ENCODE assay signal across 30 cellular contexts in genomic region chr5:58273705-58274104, GRCh38.
DNase-seq lines count a peak whose midpoint lies in the region; ATAC-seq, FAIRE-seq and TF ChIP-seq lines count a peak whose summit lies in the region.
"Had no signal": no experiment of that assay in that cellular context is flagged by ENCODE, and none has a peak within 500 bp of the region (broad histone marks: within the 10 kb centered on the region; RNA-seq: fewer than 3 reads in every experiment).

No MANE protein-coding gene starts in this region.

- H3K4me3 Mint-ChIP-seq in MCF 10A (ENCODE audit: unreplicated experiment) (no peak overlapping the region), astrocyte (ENCODE audit: unreplicated experiment) (no peak overlapping the region)
- H3K4me3 Mint-ChIP-seq: activated CD8-positive, alpha-beta T cell treated with anti-CD3 and anti-CD28 coated beads for 36 hours; activated naive CD4-positive, alpha-beta T cell treated with anti-CD3 and anti-CD28 coated beads, Interleukin-2, amount 50 U/mL, for 24 hours; CD4-positive, alpha-beta T cell; H9; neural crest cell; T-helper 2 cell treated with Interferon-gamma antibody and Interleukin-4, amounts not matched to agents 5 μg/mL and 100 μg/mL, for 36 hours had no signal

- H3K36me3 ChIP-seq in mammary epithelial cell (ENCODE audit: insufficient read depth, low read length) (no peaks in the 10 kb centered on the region), astrocyte (ENCODE audit: insufficient read depth, low read length) (no peaks in the 10 kb centered on the region), mesendoderm (ENCODE audit: control insufficient read depth, insufficient read depth, low read length) (no peaks in the 10 kb centered on the region), spleen (no peaks in the 10 kb centered on the region)
- H3K36me3 ChIP-seq: breast epithelium, pancreas, suprapubic skin had no signal

- FAIRE-seq in astrocyte (lab: Jason Lieb, UNC), result no peak
- FAIRE-seq: A204.1, HepG2, kidney, pancreas, small intestine had no signal

- H4K8ac ChIP-seq in mesendoderm (ENCODE audit: low read depth, low read length), result no peak overlapping the region

- peak; percentile 23 for DNase-seq in mammary epithelial cell
- no peak for DNase-seq in MCF 10A (ENCODE audit: unreplicated experiment)
- no peak for DNase-seq in astrocyte (ENCODE audit: low read depth)
- DNase-seq in mesendoderm, result peak; percentile 49
- no peak for DNase-seq in spleen
- DNase-seq in activated gamma-delta T cell treated with Interleukin-2 at 50 U/mL for 16 hours, result no peak
- DNase-seq in activated naive CD4-positive, alpha-beta T cell (lab: John Stamatoyannopoulos, UW), result no peak
- DNase-seq: activated CD4-positive, alpha-beta T cell treated with anti-CD3 and anti-CD28 coated beads for 1 hour; activated CD8-positive, alpha-beta T cell treated with anti-CD3 and anti-CD28 coated beads for 36 hours; amniotic stem cell; CD4-positive, alpha-beta T cell; effector CD4-positive, alpha-beta T cell; H9; kidney; NCI-H1417 treated with DMSO at 0.1 percent for 48 hours; NCI-H2081; pancreas; PC-9; retina; SHP77 treated with DMSO at 0.1 percent for 48 hours; small intestine; stimulated activated naive CD4-positive, alpha-beta T cell treated with Interleukin-2 at 50 U/mL for 16 hours had no signal

- no peaks in the 10 kb centered on the region for H3K27me3 ChIP-seq in mammary epithelial cell (ENCODE audit: insufficient read depth, low read length)
- no peaks in the 10 kb centered on the region for H3K27me3 ChIP-seq in astrocyte (ENCODE audit: insufficient read depth, low read length)
- H3K27me3 ChIP-seq in mesendoderm (ENCODE audit: insufficient read depth, low read length, poor library complexity), result no peaks in the 10 kb centered on the region
- no peaks in the 10 kb centered on the region for H3K27me3 ChIP-seq in spleen (replicated peaks in 1 of 7)
- H3K27me3 ChIP-seq: breast epithelium, pancreas, suprapubic skin had no signal

- H4K5ac ChIP-seq in mesendoderm (ENCODE audit: low read length), result no peak overlapping the region

- BruUV-seq in mammary epithelial cell (replicated peaks; lab: Mats Ljungman, UMichigan), result no TSS peak
- BruUV-seq in MCF 10A (replicated peaks; lab: Mats Ljungman, UMichigan), result no TSS peak

- no peaks in the 10 kb centered on the region for H4K20me1 ChIP-seq in mammary epithelial cell (ENCODE audit: insufficient read depth, low read length)
- no peaks in the 10 kb centered on the region for H4K20me1 ChIP-seq in astrocyte (ENCODE audit: insufficient read depth, low read length)

- CTCF ChIA-PET in mammary epithelial cell (lab: Charles Lee; ENCODE audit: low non-redundant PET), result no interaction called here
- CTCF ChIA-PET in MCF 10A (lab: Yijun Ruan, JAX), result interaction anchor here (0.6 to 1.4 kb wide), 5 partner anchors 10 to 386 kb away, joined by 3 to 5 read pairs (median 4); no protein-coding TSS in a partner anchor

- intact Hi-C loops in mammary epithelial cell (cut with micrococcal nuclease), result no loop called here
- intact Hi-C loops in MCF 10A (cut with micrococcal nuclease), result no loop called here
- intact Hi-C loops in spleen (cut with DNase I; ENCODE audit: low total_unique reads), result no loop called here

- H3K4me1 ChIP-seq in mammary epithelial cell (ENCODE audit: insufficient read depth, low read length), result peaks cover 10% of the 10 kb centered on the region
- no peaks in the 10 kb centered on the region for H3K4me1 ChIP-seq in astrocyte (ENCODE audit: insufficient read depth, low read length)
- H3K4me1 ChIP-seq in mesendoderm (ENCODE audit: control insufficient read depth, low read depth, low read length), result no peaks in the 10 kb centered on the region
- no peaks in the 10 kb centered on the region for H3K4me1 ChIP-seq in spleen
- H3K4me1 ChIP-seq: breast epithelium, pancreas, suprapubic skin had no signal

- no peak overlapping the region for H3K56ac ChIP-seq in mesendoderm (ENCODE audit: low read length)

- no peak for TF ChIP-seq POLR2A in spleen (IDR thresholded peaks at IDR 0.05)

- H2AK5ac ChIP-seq in mesendoderm (ENCODE audit: low read length), result no peak overlapping the region

- H3K36me3 Mint-ChIP-seq in MCF 10A (ENCODE audit: insufficient read depth, unreplicated experiment), result peaks cover 6% of the 10 kb centered on the region
- no peaks in the 10 kb centered on the region for H3K36me3 Mint-ChIP-seq in astrocyte (ENCODE audit: low read depth, unreplicated experiment)
- H3K36me3 Mint-ChIP-seq: activated naive CD4-positive, alpha-beta T cell treated with anti-CD3 and anti-CD28 coated beads, Interleukin-2, amount 50 U/mL, for 24 hours had no signal

- H3K79me2 ChIP-seq in mammary epithelial cell (ENCODE audit: insufficient read depth, low read length) (no peaks in the 10 kb centered on the region), astrocyte (ENCODE audit: insufficient read depth, low read length) (no peaks in the 10 kb centered on the region), mesendoderm (ENCODE audit: control insufficient read depth, insufficient read depth, low read length) (no peaks in the 10 kb centered on the region)

- H2AFZ ChIP-seq in mammary epithelial cell (ENCODE audit: low read depth, low read length), result peak overlapping the region; percentile 80
- no peak overlapping the region for H2AFZ ChIP-seq in astrocyte (ENCODE audit: low read depth, low read length)
- H2AFZ ChIP-seq: PC-9 had no signal

- dilution Hi-C loops in mammary epithelial cell (cut with HindIII; ENCODE audit: low sequenced_read_pairs), result no loop called here

- TF ChIP-seq CTCF in mammary epithelial cell (conservative IDR thresholded peaks at IDR 0.05 in 1 of 2, IDR thresholded peaks at IDR 0.05 in 1 of 2; ENCODE audit: extremely low read depth in 1 of 2, insufficient read depth in 1 of 2, low read depth in 1 of 2, low read length in 2 of 2) (no peak), MCF 10A (IDR thresholded peaks at IDR 0.05; ENCODE audit: unreplicated experiment) (no peak), astrocyte (IDR thresholded peaks at IDR 0.05; ENCODE audit: insufficient read depth, low read depth, low read length) (no peak), spleen (IDR thresholded peaks at IDR 0.05 in 8 of 11, conservative IDR thresholded peaks at IDR 0.05 in 3 of 11) (no peak)

- H3K4me3 ChIP-seq in mammary epithelial cell (replicated peaks in 1 of 3; ENCODE audit: insufficient read depth in 1 of 3, low read depth in 2 of 3, low read length in 3 of 3), result no peak overlapping the region
- no peak overlapping the region for H3K4me3 ChIP-seq in astrocyte (ENCODE audit: insufficient read depth, low read depth, low read length)
- no peak overlapping the region for H3K4me3 ChIP-seq in mesendoderm (ENCODE audit: low read length)
- H3K4me3 ChIP-seq in spleen, result no peak overlapping the region
- H3K4me3 ChIP-seq: breast epithelium, pancreas, PC-9, suprapubic skin had no signal

- no peak for ATAC-seq in GM21786 (IDR thresholded peaks at IDR 0.05; ENCODE audit: unreplicated experiment)
- ATAC-seq: activated CD8-positive, alpha-beta T cell treated with anti-CD3 and anti-CD28 coated beads for 36 hours; HepG2; pancreas had no signal

- H3K4ac ChIP-seq in mesendoderm (ENCODE audit: low read depth, low read length), result no peak overlapping the region

- H3K79me1 ChIP-seq in mesendoderm (ENCODE audit: low read length), result no peaks in the 10 kb centered on the region

- H3K9ac ChIP-seq in mammary epithelial cell (ENCODE audit: insufficient read depth, low read length) (no peak overlapping the region), astrocyte (ENCODE audit: low read length) (no peak overlapping the region), mesendoderm (ENCODE audit: low read length) (no peak overlapping the region)

- H2BK15ac ChIP-seq in mesendoderm (replicated peaks; ENCODE audit: low read depth), result no peak overlapping the region

- H3K9me3 ChIP-seq in mammary epithelial cell (replicated peaks; ENCODE audit: insufficient read depth, low read length) (no peaks in the 10 kb centered on the region), astrocyte (ENCODE audit: insufficient read depth, low read depth, low read length) (no peaks in the 10 kb centered on the region), spleen (peaks cover 0 to 11% (median 0%) of the 10 kb centered on the region in 8 donors)
- H3K9me3 ChIP-seq: breast epithelium, pancreas, suprapubic skin had no signal

- WGBS in mammary epithelial cell (ENCODE audit: low coverage, missing lambda C conversion rate), result 88% methylated on average over 2 of the region's 2 CpGs
- WGBS in mesendoderm (ENCODE audit: extremely low coverage, insufficient coverage, low lambda C conversion rate), result no CpG with 5 or more reads among the region's 2 CpGs
- WGBS in spleen, 5 donors, result 56 to 61% (median 60%) methylated on average over 2 of the region's 2 CpGs

- no peak overlapping the region for H3K23ac ChIP-seq in mesendoderm (ENCODE audit: low read length)

- H3K18ac ChIP-seq in mesendoderm (ENCODE audit: low read length), result no peak overlapping the region

- H3K9me3 Mint-ChIP-seq in MCF 10A (ENCODE audit: unreplicated experiment) (no peaks in the 10 kb centered on the region), astrocyte (ENCODE audit: unreplicated experiment) (peaks cover 6% of the 10 kb centered on the region)
- H3K9me3 Mint-ChIP-seq: activated CD8-positive, alpha-beta T cell treated with anti-CD3 and anti-CD28 coated beads for 36 hours; activated naive CD4-positive, alpha-beta T cell treated with anti-CD3 and anti-CD28 coated beads, Interleukin-2, amount 50 U/mL, for 24 hours; CD4-positive, alpha-beta T cell; H9; neural crest cell; T-helper 2 cell treated with Interferon-gamma antibody and Interleukin-4, amounts not matched to agents 5 μg/mL and 100 μg/mL, for 36 hours had no signal

- no peak overlapping the region for H2BK5ac ChIP-seq in mesendoderm (ENCODE audit: low read length)

- H3K27ac ChIP-seq in mammary epithelial cell (ENCODE audit: insufficient read depth, low read depth, low read length) (peak overlapping the region; percentile 78), astrocyte (ENCODE audit: low read depth, low read length) (no peak overlapping the region), mesendoderm (ENCODE audit: low read depth, low read length) (no peak overlapping the region), spleen (peak overlapping the region; percentile 9 to 76 (median 60))
- H3K27ac ChIP-seq: breast epithelium, pancreas, PC-9, suprapubic skin had no signal

- H3K4me2 ChIP-seq in mammary epithelial cell (ENCODE audit: insufficient read depth, low read depth, low read length), result peak overlapping the region; percentile 9
- no peak overlapping the region for H3K4me2 ChIP-seq in astrocyte (ENCODE audit: low read length)
- no peak overlapping the region for H3K4me2 ChIP-seq in mesendoderm (ENCODE audit: low read length)
- H3K4me2 ChIP-seq: PC-9 had no signal

- H3K4me1 Mint-ChIP-seq in MCF 10A (ENCODE audit: insufficient read depth, unreplicated experiment) (peaks cover 17% of the 10 kb centered on the region), astrocyte (ENCODE audit: low read depth, unreplicated experiment) (peaks cover 8% of the 10 kb centered on the region)
- H3K4me1 Mint-ChIP-seq: activated naive CD4-positive, alpha-beta T cell treated with anti-CD3 and anti-CD28 coated beads, Interleukin-2, amount 50 U/mL, for 24 hours; H9; neural crest cell had no signal

- H3K27ac Mint-ChIP-seq in MCF 10A (ENCODE audit: low read depth, unreplicated experiment) (no peak overlapping the region), astrocyte (ENCODE audit: unreplicated experiment) (peak overlapping the region; percentile 14)
- H3K27ac Mint-ChIP-seq: activated CD8-positive, alpha-beta T cell treated with anti-CD3 and anti-CD28 coated beads for 36 hours; activated naive CD4-positive, alpha-beta T cell treated with anti-CD3 and anti-CD28 coated beads, Interleukin-2, amount 50 U/mL, for 24 hours; CD4-positive, alpha-beta T cell; T-helper 2 cell treated with Interferon-gamma antibody and Interleukin-4, amounts not matched to agents 5 μg/mL and 100 μg/mL, for 36 hours had no signal

- no peaks in the 10 kb centered on the region for H3K27me3 Mint-ChIP-seq in MCF 10A (ENCODE audit: insufficient read depth, unreplicated experiment)
- H3K27me3 Mint-ChIP-seq in astrocyte (ENCODE audit: low read depth, unreplicated experiment), result no peaks in the 10 kb centered on the region

- in situ Hi-C loops in mammary epithelial cell (cut with MboI; ENCODE audit: low sequenced_read_pairs in 2 of 2), result no loop called here

- H2BK120ac ChIP-seq in mesendoderm (ENCODE audit: low read depth, low read length), result no peak overlapping the region

- POLR2A ChIA-PET in MCF 10A (lab: Yijun Ruan, JAX), result interaction anchor here (0.8 to 2.3 kb wide), 9 partner anchors 10 to 436 kb away, joined by 3 to 13 read pairs (median 5); partner anchors contain the start of gene PLK2

Comparison
In these comparisons a context has a peak if more than half of its experiments do, and no peak if none do; other contexts are left out.
1. DNase-seq: peak in mammary epithelial cell (single experiment) and mesendoderm (single experiment); none in MCF 10A (single experiment), astrocyte (single experiment), spleen (single experiment), activated gamma-delta T cell treated with Interleukin-2 at 50 U/mL for 16 hours (single experiment) and activated naive CD4-positive, alpha-beta T cell (0 of 4).
2. H3K27ac ChIP-seq: peak in mammary epithelial cell (single experiment) and spleen (8 of 8); none in astrocyte (single experiment) and mesendoderm (single experiment).